Comparison of ENCODE assay signal across 8 cellular contexts in genomic region chr3:184249412-184250166, GRCh38. TPM values are rescaled to one million over a fixed set of nuclear protein-coding genes. Genes with fewer than 3 reads are reported as not detected.
DNase-seq lines count a peak whose midpoint lies in the region; ATAC-seq, FAIRE-seq and TF ChIP-seq lines count a peak whose summit lies in the region.

Gene EEF1AKMT4 (plus strand): TSS chr3:184249672. CDS start chr3:184249695, 23 bp downstream.

- peak; percentile 4 for TF ChIP-seq CTCF in kidney (IDR thresholded peaks at IDR 0.05; ENCODE audit: borderline replicate concordance, extremely low read depth, insufficient read depth)

- FAIRE-seq in kidney (lab: Jason Lieb, UNC): no peak

- H3K36me3 ChIP-seq in kidney (ENCODE audit: control insufficient read depth in 1 of 2, insufficient read depth in 2 of 2, low read length in 2 of 2): peaks cover 6 to 9% of the 10 kb centered on the region in 2 donors

- H3K27ac ChIP-seq in kidney (ENCODE audit: low read depth in 2 of 2, low read length in 2 of 2): peak within 1 kb of the TSS; percentile 26 to 53

- H3K4me1 ChIP-seq in kidney (ENCODE audit: control insufficient read depth in 1 of 2, insufficient read depth in 1 of 2, low read depth in 1 of 2, low read length in 2 of 2): peaks cover 6 to 9% of the 10 kb centered on the region in 2 donors

- ATAC-seq in GM19035 (IDR thresholded peaks at IDR 0.05; ENCODE audit: unreplicated experiment): peak; percentile 88
- ATAC-seq in HG03354 (IDR thresholded peaks at IDR 0.05; ENCODE audit: poor library complexity, severe bottlenecking, unreplicated experiment): peak; percentile 91

- H3K9me3 ChIP-seq in kidney (ENCODE audit: control insufficient read depth in 1 of 2, low read length in 2 of 2): no peaks in the 10 kb centered on the region

- peak within 1 kb of the TSS; percentile 86 to 87 for H3K9ac ChIP-seq in kidney (ENCODE audit: low read length in 2 of 2)

- intact Hi-C loops in kidney (cut with DNase I): no loop called here

- peak within 1 kb of the TSS; percentile 74 to 100 for H3K4me3 ChIP-seq in kidney (ENCODE audit: low read length in 2 of 2)

- DNase-seq in AML-193 (lab: John Stamatoyannopoulos, UW) (peak; percentile 99), NCI-H446 (lab: John Stamatoyannopoulos, UW) (peak; percentile 97 to 98), cerebellar nuclear complex (lab: John Stamatoyannopoulos, UW) (peak; percentile 70 to 84), kidney (peak; percentile 98)
- peak; percentile 94 for DNase-seq in activated CD4-positive, CD25-positive, alpha-beta regulatory T cell treated with anti-CD3 and anti-CD28 coated beads, Interleukin-2, amount 50 U/mL, for 72 hours
- peak; percentile 98 for DNase-seq in stimulated activated CD4-positive, alpha-beta T cell treated with anti-CD3 and anti-CD28 coated beads, Interleukin-15, amount 100 ng/mL, for 24 hours

RNA-seq across cellular contexts. Expression of gene EEF1AKMT4, which starts in this region (rescaled TPM):
- total RNA-seq in kidney: 2.8 TPM
- 6.1 TPM for polyA plus RNA-seq in kidney (ENCODE audit: insufficient read depth, low read depth, low replicate concordance)

Comparison
In these comparisons a context has a peak if more than half of its experiments do, and no peak if none do; other contexts are left out.
1. Peak in every context shown above with its lines: DNase-seq, ATAC-seq, H3K4me3 ChIP-seq and H3K27ac ChIP-seq.